2 cellular contexts compared by ENCODE assay signal in genomic region chr17:64147110-64148016, GRCh38.
TF ChIP-seq lines count a peak whose summit lies in the region.

No MANE protein-coding gene starts in this region.

TF ChIP-seq in HEK293, 187 proteins besides CTCF, POLR2A, EP300 and RAD21 (continued from another document):
- TF ChIP-seq ZNF596 (tag by site-specific recombination; IDR thresholded peaks at IDR 0.05) (no peak), ZNF449 (tag by site-specific recombination; IDR thresholded peaks at IDR 0.05) (0 out of 2 replicates have a peak, but pooled peaks have one; percentile 13), ZNF335 (tag by site-specific recombination; conservative IDR thresholded peaks at IDR 0.05) (no peak), ZNF580 (tag by site-specific recombination; IDR thresholded peaks at IDR 0.05) (no peak), ZNF692 (tag by site-specific recombination; IDR thresholded peaks at IDR 0.05) (no peak), ZNF18 (tag by site-specific recombination; IDR thresholded peaks at IDR 0.05) (no peak), ZNF155 (tag by site-specific recombination; IDR thresholded peaks at IDR 0.05) (no peak), BCL6B (tag by site-specific recombination; IDR thresholded peaks at IDR 0.05) (no peak), ZNF223 (tag by site-specific recombination; IDR thresholded peaks at IDR 0.05) (no peak), ZNF600 (tag by site-specific recombination; IDR thresholded peaks at IDR 0.05) (no peak), ZNF621 (tag by site-specific recombination; IDR thresholded peaks at IDR 0.05) (no peak), TRIM28 (IDR thresholded peaks at IDR 0.05; ENCODE audit: borderline replicate concordance, low read length) (no peak), PBX3 (CRISPR knock-in tag; IDR thresholded peaks at IDR 0.05) (no peak), ZNF560 (tag by site-specific recombination; IDR thresholded peaks at IDR 0.05; ENCODE audit: borderline replicate concordance) (no peak), KLF8 (tag by site-specific recombination; IDR thresholded peaks at IDR 0.05) (no peak), TCF7L2 (IDR thresholded peaks at IDR 0.05; ENCODE audit: borderline replicate concordance, low read depth, low read length) (no peak), ZNF488 (tag by site-specific recombination; IDR thresholded peaks at IDR 0.05) (no peak)

TF ChIP-seq in HepG2, 621 proteins besides CTCF, POLR2A, EP300 and RAD21 (continued from another document and continues in another):
- TF ChIP-seq PHF8 (CRISPR knock-in tag; IDR thresholded peaks at IDR 0.05) (no peak; the same call in 1 of the 2 replicates), ARNTL (CRISPR knock-in tag; IDR thresholded peaks at IDR 0.05) (peak; percentile 90), ZNF235 (CRISPR knock-in tag; IDR thresholded peaks at IDR 0.05; ENCODE audit: borderline replicate concordance) (no peak), ZNF605 (CRISPR knock-in tag; IDR thresholded peaks at IDR 0.05) (no peak), IKZF5 (CRISPR knock-in tag; IDR thresholded peaks at IDR 0.05) (no peak; the same call in none of the 2 replicates), KMT2A (CRISPR knock-in tag; IDR thresholded peaks at IDR 0.05) (no peak), ZNF576 (CRISPR knock-in tag; IDR thresholded peaks at IDR 0.05) (no peak), ELF3 (CRISPR knock-in tag; IDR thresholded peaks at IDR 0.05) (no peak), FOSL2 (CRISPR knock-in tag; IDR thresholded peaks at IDR 0.05) (peak; percentile 54), HNF1A (IDR thresholded peaks at IDR 0.05; ENCODE audit: low read depth) (0 out of 2 replicates have a peak, but pooled peaks have one; percentile 51), HNF1A (CRISPR knock-in tag; IDR thresholded peaks at IDR 0.05; ENCODE audit: borderline replicate concordance) (peak; percentile 7; the same call in 1 of the 2 replicates), TEAD3 (CRISPR knock-in tag; optimal IDR thresholded peaks at IDR 0.05; ENCODE audit: borderline replicate concordance) (no peak), ZNF614 (CRISPR knock-in tag; IDR thresholded peaks at IDR 0.05; ENCODE audit: borderline replicate concordance) (no peak; the same call in 1 of the 2 replicates), POLR2AphosphoS5 (IDR thresholded peaks at IDR 0.05; ENCODE audit: low read depth, low read length) (peak; percentile 53), ATF2 (CRISPR knock-in tag; IDR thresholded peaks at IDR 0.05) (0 out of 2 replicates have a peak, but pooled peaks have one; percentile 38), YEATS4 (CRISPR knock-in tag; IDR thresholded peaks at IDR 0.05; ENCODE audit: borderline replicate concordance) (peak; percentile 62; the same call in 1 of the 2 replicates), ELK4 (CRISPR knock-in tag; IDR thresholded peaks at IDR 0.05; ENCODE audit: borderline replicate concordance) (no peak), GATA4 (IDR thresholded peaks at IDR 0.05; ENCODE audit: borderline replicate concordance, low read depth) (no peak), HIC2 (CRISPR knock-in tag; IDR thresholded peaks at IDR 0.05; ENCODE audit: low read depth) (no peak), HNF4A (CRISPR knock-in tag; IDR thresholded peaks at IDR 0.05) (peak; percentile 45), ATF6 (CRISPR knock-in tag; conservative IDR thresholded peaks at IDR 0.05) (no peak; the same call in 1 of the 2 replicates), RXRB (CRISPR knock-in tag; IDR thresholded peaks at IDR 0.05; ENCODE audit: borderline replicate concordance) (no peak; the same call in 1 of the 2 replicates), ZNF513 (CRISPR knock-in tag; conservative IDR thresholded peaks at IDR 0.05) (no peak), JUNB (CRISPR knock-in tag; IDR thresholded peaks at IDR 0.05; ENCODE audit: borderline replicate concordance) (peak; percentile 27; the same call in 1 of the 2 replicates), ZNF747 (CRISPR knock-in tag; IDR thresholded peaks at IDR 0.05; ENCODE audit: borderline replicate concordance) (peak; percentile 10; the same call in 1 of the 2 replicates), LBX2 (CRISPR knock-in tag; IDR thresholded peaks at IDR 0.05; ENCODE audit: borderline replicate concordance) (no peak), KLF16 (CRISPR knock-in tag; IDR thresholded peaks at IDR 0.05) (no peak), NR2F6 (IDR thresholded peaks at IDR 0.05) (no peak; the same call in 1 of the 2 replicates), NR2F6 (CRISPR knock-in tag; IDR thresholded peaks at IDR 0.05) (peak; percentile 15; the same call in 1 of the 2 replicates), ZNF652 (CRISPR knock-in tag; IDR thresholded peaks at IDR 0.05; ENCODE audit: borderline replicate concordance, low read depth) (0 out of 2 replicates have a peak, but pooled peaks have one; percentile 8), ZNF567 (CRISPR knock-in tag; IDR thresholded peaks at IDR 0.05; ENCODE audit: borderline replicate concordance) (no peak), ZBTB26 (CRISPR knock-in tag; IDR thresholded peaks at IDR 0.05; ENCODE audit: borderline replicate concordance) (no peak), STAT5B (CRISPR knock-in tag; IDR thresholded peaks at IDR 0.05) (0 out of 2 replicates have a peak, but pooled peaks have one; percentile 70), ZC3H13 (CRISPR knock-in tag; IDR thresholded peaks at IDR 0.05) (no peak), ZNF326 (CRISPR knock-in tag; IDR thresholded peaks at IDR 0.05; ENCODE audit: borderline replicate concordance) (peak; percentile 91; the same call in 1 of the 2 replicates), BHLHE40 (IDR thresholded peaks at IDR 0.05; ENCODE audit: low read length) (no peak), SP4 (CRISPR knock-in tag; IDR thresholded peaks at IDR 0.05) (peak; percentile 39; the same call in 1 of the 2 replicates), DNMT3B (CRISPR knock-in tag; conservative IDR thresholded peaks at IDR 0.05) (0 out of 2 replicates have a peak, but pooled peaks have one; percentile 15), ZNF253 (CRISPR knock-in tag; IDR thresholded peaks at IDR 0.05; ENCODE audit: borderline replicate concordance) (no peak), RORA (CRISPR knock-in tag; IDR thresholded peaks at IDR 0.05) (no peak), KDM1A (CRISPR knock-in tag; IDR thresholded peaks at IDR 0.05) (no peak)
